Comparison of ENCODE assay signal across 9 cellular contexts in the genomic region with DNA sequence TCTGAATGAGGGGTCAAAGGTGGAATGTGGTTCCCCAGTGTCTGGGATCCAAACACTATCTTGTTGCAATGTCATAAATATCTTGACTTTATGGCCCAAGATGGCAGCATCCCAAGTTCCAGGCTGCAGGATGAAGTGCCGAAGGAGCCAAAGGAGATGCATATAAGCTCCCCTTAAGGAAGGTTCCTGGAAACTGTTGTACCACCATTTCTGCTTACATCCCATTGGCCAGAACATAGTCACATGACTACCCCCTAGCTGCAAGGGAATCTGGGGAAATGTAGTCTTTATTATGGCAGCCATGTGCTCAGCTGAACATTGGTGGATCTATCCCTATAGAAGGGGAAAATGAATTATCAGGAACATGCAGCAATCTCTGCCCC. TPM values are rescaled to one million over a fixed set of nuclear protein-coding genes. Genes with fewer than 3 reads are reported as not detected.
DNase-seq lines count a peak whose midpoint lies in the region; ATAC-seq, FAIRE-seq and TF ChIP-seq lines count a peak whose summit lies in the region.
"Had no signal": no experiment of that assay in that cellular context is flagged by ENCODE, and none has a peak within 500 bp of the region (broad histone marks: within the 10 kb centered on the region; RNA-seq: fewer than 3 reads in every experiment).

No MANE protein-coding gene starts in this region.

- H3K4me3 Mint-ChIP-seq in activated naive CD4-positive, alpha-beta T cell treated with anti-CD3 and anti-CD28 coated beads for 36 hours: no peak overlapping the region
- H3K4me3 Mint-ChIP-seq in natural killer cell: no peak overlapping the region

- H3K4me1 ChIP-seq in Loucy (ENCODE audit: insufficient read depth, low read length, poor library complexity, severe bottlenecking): no peaks in the 10 kb centered on the region
- peaks cover 4 to 5% of the 10 kb centered on the region in 2 donors for H3K4me1 ChIP-seq in small intestine (ENCODE audit: control insufficient read depth in 2 of 2, insufficient read depth in 1 of 2, low read depth in 1 of 2, low read length in 1 of 2)

- no peaks in the 10 kb centered on the region for H3K9me3 ChIP-seq in Loucy (ENCODE audit: insufficient read depth, low read depth, low read length)
- H3K9me3 ChIP-seq in small intestine (ENCODE audit: control insufficient read depth, low read depth): no peaks in the 10 kb centered on the region

- H3K27ac ChIP-seq in brain microvascular endothelial cell (peak overlapping the region; percentile 6), small intestine (ENCODE audit: low read depth in 1 of 2, low read length in 1 of 2) (peak overlapping the region; percentile 49 to 66)

- no peaks in the 10 kb centered on the region for H3K9me3 Mint-ChIP-seq in activated naive CD4-positive, alpha-beta T cell treated with anti-CD3 and anti-CD28 coated beads, Interleukin-2, amount 50 U/mL, for 72 hours
- no peaks in the 10 kb centered on the region for H3K9me3 Mint-ChIP-seq in activated naive CD4-positive, alpha-beta T cell treated with anti-CD3 and anti-CD28 coated beads for 36 hours
- H3K9me3 Mint-ChIP-seq in natural killer cell: no peaks in the 10 kb centered on the region

- H3K9ac ChIP-seq in Loucy (ENCODE audit: low read depth, low read length, poor library complexity, severe bottlenecking): no peak overlapping the region

- no peaks in the 10 kb centered on the region for H4K20me1 ChIP-seq in Loucy (ENCODE audit: insufficient read depth, low read length, poor library complexity, severe bottlenecking)

- 5 to 69% (median 42%) methylated on average over 1 of the region's 1 CpG for WGBS in small intestine, 3 donors

- no peaks in the 10 kb centered on the region for H3K36me3 Mint-ChIP-seq in activated naive CD4-positive, alpha-beta T cell treated with anti-CD3 and anti-CD28 coated beads, Interleukin-2, amount 50 U/mL, for 72 hours
- H3K36me3 Mint-ChIP-seq in activated naive CD4-positive, alpha-beta T cell treated with anti-CD3 and anti-CD28 coated beads for 36 hours (ENCODE audit: low read depth): no peaks in the 10 kb centered on the region
- no peaks in the 10 kb centered on the region for H3K36me3 Mint-ChIP-seq in natural killer cell

- H3K4me2 ChIP-seq in Loucy (ENCODE audit: low read depth, low read length, poor library complexity, severe bottlenecking): no peak overlapping the region

- H3K9me2 ChIP-seq in Loucy (replicated peaks; ENCODE audit: low read depth, low read length): no peaks in the 10 kb centered on the region

- H3K4me1 Mint-ChIP-seq in activated naive CD4-positive, alpha-beta T cell treated with anti-CD3 and anti-CD28 coated beads for 36 hours (ENCODE audit: low read depth): no peaks in the 10 kb centered on the region
- no peaks in the 10 kb centered on the region for H3K4me1 Mint-ChIP-seq in natural killer cell

- H3K4me3 ChIP-seq in Loucy (ENCODE audit: low read length, poor library complexity, severe bottlenecking) (no peak overlapping the region), brain microvascular endothelial cell (ENCODE audit: low read depth, low read length) (no peak overlapping the region), small intestine (ENCODE audit: low read depth in 1 of 2, low read length in 2 of 2) (no peak overlapping the region)

- no peak for FAIRE-seq in small intestine (lab: Jason Lieb, UNC)
- FAIRE-seq: TTC549 had no signal

- no peaks in the 10 kb centered on the region for H3K79me2 ChIP-seq in Loucy (ENCODE audit: insufficient read depth, low read length)

- DNase-seq in activated naive CD4-positive, alpha-beta T cell treated with anti-CD3 and anti-CD28 coated beads, Interleukin-2, amount 50 U/mL, for 72 hours (ENCODE audit: low spot score in 2 of 2): no peak
- DNase-seq in activated naive CD4-positive, alpha-beta T cell treated with anti-CD3 and anti-CD28 coated beads for 36 hours: no peak
- DNase-seq in brain microvascular endothelial cell (no peak), small intestine (peak; percentile 77), NCI-H1436 treated with DMSO at 0.1 percent for 48 hours (lab: John Stamatoyannopoulos, UW) (no peak), natural killer cell (no peak)

- TF ChIP-seq CTCF in Loucy (conservative IDR thresholded peaks at IDR 0.05; ENCODE audit: low read length): no peak
- TF ChIP-seq CTCF in brain microvascular endothelial cell (IDR thresholded peaks at IDR 0.05; ENCODE audit: low read depth, low read length, missing control alignments): no peak
- TF ChIP-seq CTCF in natural killer cell (IDR thresholded peaks at IDR 0.05): no peak

- H3K27me3 Mint-ChIP-seq in activated naive CD4-positive, alpha-beta T cell treated with anti-CD3 and anti-CD28 coated beads for 36 hours (ENCODE audit: low read depth): no peaks in the 10 kb centered on the region
- no peaks in the 10 kb centered on the region for H3K27me3 Mint-ChIP-seq in natural killer cell (ENCODE audit: low read depth in 2 of 2)

- no peaks in the 10 kb centered on the region for H3F3A ChIP-seq in Loucy (ENCODE audit: low read depth)

- CTCF ChIA-PET in activated naive CD4-positive, alpha-beta T cell treated with anti-CD3 and anti-CD28 coated beads for 36 hours (lab: Charles Lee): interaction anchor here (0.8 to 3.4 kb wide), 11 partner anchors 10 to 279 kb away, joined by 3 to 27 read pairs (median 6); no protein-coding TSS in a partner anchor

- intact Hi-C loops in activated naive CD4-positive, alpha-beta T cell treated with anti-CD3 and anti-CD28 coated beads for 36 hours (cut with micrococcal nuclease): loop anchor here (5.0 kb wide), 1 partner anchor 39 kb away; no protein-coding TSS in a partner anchor
- intact Hi-C loops in natural killer cell (cut with micrococcal nuclease): no loop called here

- H3K27me3 ChIP-seq in Loucy (ENCODE audit: insufficient read depth, low read length, poor library complexity, severe bottlenecking): no peaks in the 10 kb centered on the region
- no peaks in the 10 kb centered on the region for H3K27me3 ChIP-seq in brain microvascular endothelial cell (replicated peaks)
- no peaks in the 10 kb centered on the region for H3K27me3 ChIP-seq in small intestine (ENCODE audit: control insufficient read depth in 2 of 2, insufficient read depth in 2 of 2, low read length in 2 of 2)

- no peak overlapping the region for H3K27ac Mint-ChIP-seq in activated naive CD4-positive, alpha-beta T cell treated with anti-CD3 and anti-CD28 coated beads, Interleukin-2, amount 50 U/mL, for 72 hours
- no peak overlapping the region for H3K27ac Mint-ChIP-seq in activated naive CD4-positive, alpha-beta T cell treated with anti-CD3 and anti-CD28 coated beads for 36 hours
- H3K27ac Mint-ChIP-seq in natural killer cell: no peak overlapping the region

- ATAC-seq in activated naive CD4-positive, alpha-beta T cell treated with anti-CD3 and anti-CD28 coated beads, Interleukin-2, amount 50 U/mL, for 72 hours: peak; percentile 9 to 16
- ATAC-seq in natural killer cell: no peak
- no peak for ATAC-seq in GM18511 (IDR thresholded peaks at IDR 0.05; ENCODE audit: unreplicated experiment)

- H2AFZ ChIP-seq in Loucy (ENCODE audit: low read length): peak overlapping the region; percentile 47

- H3K36me3 ChIP-seq in Loucy (ENCODE audit: insufficient read depth, low read length) (no peaks in the 10 kb centered on the region), brain microvascular endothelial cell (replicated peaks) (no peaks in the 10 kb centered on the region), small intestine (ENCODE audit: control insufficient read depth in 2 of 2, insufficient read depth in 2 of 2, low read length in 2 of 2) (no peaks in the 10 kb centered on the region)

- in situ Hi-C loops in brain microvascular endothelial cell (cut with HindIII; ENCODE audit: low pct_ligation_motif_present, low sequenced_read_pairs): loop anchor here (25.0 kb wide), 1 partner anchor 214 kb away; the partner anchor contains the start of gene DLG1

RNA-seq across cellular contexts. Expression of gene BDH1, which starts 54.3 kb away (rescaled TPM):
- 100 to 1,000 TPM in 1 of 2 donors, 10 to 100 TPM in 1; 57.3 to 131 TPM for total RNA-seq in activated naive CD4-positive, alpha-beta T cell treated with anti-CD3 and anti-CD28 coated beads, Interleukin-2, amount 50 U/mL, for 72 hours
- 10 to 100 TPM; 70.7 to 71.2 TPM for total RNA-seq in activated naive CD4-positive, alpha-beta T cell treated with anti-CD3 and anti-CD28 coated beads for 36 hours
- 100 to 1,000 TPM in 1 of 3 donors, 10 to 100 TPM in 2; 71.1 to 101 (median 84.1) TPM for polyA plus RNA-seq in small intestine
- 10 to 100 TPM; 14.0 to 24.5 (median 17.4) TPM for total RNA-seq in natural killer cell

Comparison
In these comparisons a context has a peak if more than half of its experiments do, and no peak if none do; other contexts are left out.
1. ATAC-seq: peak in activated naive CD4-positive, alpha-beta T cell treated with anti-CD3 and anti-CD28 coated beads, Interleukin-2, amount 50 U/mL, for 72 hours (2 of 2); none in natural killer cell (0 of 3) and GM18511 (single experiment).